8 cellular contexts compared by ENCODE assay signal in the genomic region with DNA sequence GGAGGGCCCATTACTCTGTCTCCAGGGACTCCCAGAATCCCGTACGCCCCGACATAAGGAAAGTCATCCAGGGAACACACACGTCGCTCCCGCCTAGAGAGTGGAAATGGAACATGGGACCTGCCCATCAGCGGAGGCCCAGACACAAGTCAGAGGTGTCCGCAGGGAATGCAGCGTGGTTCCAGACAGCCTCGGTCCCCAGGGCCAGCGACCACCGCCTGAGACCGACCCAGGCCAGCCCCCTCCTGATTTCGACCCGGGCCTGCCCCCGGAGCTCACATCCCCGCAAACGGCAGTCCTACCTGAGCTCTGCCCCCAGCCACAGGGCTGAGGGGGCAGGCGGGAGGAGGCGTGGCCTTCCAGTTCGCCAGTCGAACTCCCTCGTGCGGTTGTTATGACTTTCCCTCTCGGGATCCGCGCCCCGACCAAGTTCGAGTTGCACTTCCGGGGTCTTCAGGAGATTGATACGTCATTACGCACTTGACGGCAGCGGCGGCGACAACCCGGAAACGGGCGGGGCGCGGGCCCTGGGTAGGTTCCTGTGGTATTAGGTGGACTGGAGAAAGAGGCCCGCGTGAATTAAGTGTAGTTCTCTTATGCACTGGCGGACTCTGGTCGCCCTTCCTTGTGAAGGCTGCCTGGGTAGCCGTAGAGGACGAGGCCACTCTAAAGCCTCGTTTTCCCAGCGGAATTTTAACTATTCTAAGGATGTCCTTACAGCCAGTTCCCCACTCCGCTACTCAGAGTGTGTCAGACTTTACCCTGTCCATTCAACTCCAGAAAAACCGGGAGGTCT.
A peak's percentile ranks its signal among the peaks of the same experiment; 100 is the strongest.
DNase-seq lines count a peak whose midpoint lies in the region; ATAC-seq and TF ChIP-seq lines count a peak whose summit lies in the region.

No MANE protein-coding gene starts in this region.

- H3K36me3 ChIP-seq in OCI-LY1 (ENCODE audit: insufficient read depth, low read length) = no peaks in the 10 kb centered on the region

- no peaks in the 10 kb centered on the region for H3F3A ChIP-seq in OCI-LY1 (ENCODE audit: insufficient read depth, low read length)

- H3K79me2 ChIP-seq in OCI-LY1 (ENCODE audit: insufficient read depth, low read length) = peaks cover 15% of the 10 kb centered on the region

- H3K4me3 ChIP-seq in OCI-LY1 (ENCODE audit: low read depth, low read length, poor library complexity, severe bottlenecking) = peak overlapping the region; percentile 73

- no peaks in the 10 kb centered on the region for H3K27me3 ChIP-seq in OCI-LY1 (ENCODE audit: insufficient read depth, low read length)

- peak overlapping the region; percentile 27; the same call in 1 of the 2 replicates for H2AFZ ChIP-seq in OCI-LY1 (ENCODE audit: low read length)

- no peak for TF ChIP-seq CTCF in OCI-LY1 (IDR thresholded peaks at IDR 0.05; ENCODE audit: low read length)

- H3K9me3 ChIP-seq in OCI-LY1 (ENCODE audit: low read length) = no peaks in the 10 kb centered on the region

- H3K4me1 ChIP-seq in OCI-LY1 (ENCODE audit: insufficient read depth, low read length, severe bottlenecking) = peaks cover 14% of the 10 kb centered on the region

- H3K4me2 ChIP-seq in OCI-LY1 (ENCODE audit: low read length) = peak overlapping the region; percentile 78

- DNase-seq in DMS 273 treated with DMSO at 0.1 percent for 48 hours (lab: John Stamatoyannopoulos, UW) (peak; percentile 92), HuH-7 (ENCODE audit: low spot score) (peak; percentile 89), activated T-cell treated with anti-CD3 and anti-CD28 coated beads for 1 hour (ENCODE audit: low read depth) (peak; percentile 84), epidermal melanocyte (ENCODE audit: insufficient read length, low spot score) (peak; percentile 92), middle frontal gyrus (ENCODE audit: extremely low spot score, low spot score) (peak; percentile 88)
- peak; percentile 82 to 84 for DNase-seq in stimulated activated CD8-positive, alpha-beta memory T cell treated with anti-CD3 and anti-CD28 coated beads, Interleukin-2, amount 100 ng/mL, for 1 hour (ENCODE audit: low read depth in 2 of 2)

- H4K20me1 ChIP-seq in OCI-LY1 (ENCODE audit: insufficient read depth, low read length) = no peaks in the 10 kb centered on the region

- ATAC-seq in GM21526 (IDR thresholded peaks at IDR 0.05; ENCODE audit: low FRiP score, unreplicated experiment) = peak; percentile 100

- peak overlapping the region; percentile 78 for H3K9ac ChIP-seq in OCI-LY1 (ENCODE audit: low read length)

- H3K9me2 ChIP-seq in OCI-LY1 (ENCODE audit: low read depth, low read length) = no peaks in the 10 kb centered on the region

- H3K27ac ChIP-seq in OCI-LY1 (ENCODE audit: low read depth, low read length, poor library complexity, severe bottlenecking) = no peak overlapping the region
